ENCODE assay signal across 28 cellular contexts in genomic region chr2:158567208-158567607, GRCh38.
"Had no signal": no experiment of that assay in that cellular context is flagged by ENCODE, and none has a peak within 500 bp of the region (broad histone marks: within the 10 kb centered on the region; RNA-seq: fewer than 3 reads in every experiment).

No MANE protein-coding gene starts in this region.

- H3K27me3 ChIP-seq: adrenal gland, dorsolateral prefrontal cortex, esophagus muscularis mucosa, gastroesophageal sphincter, heart right ventricle had no signal

- H3K27ac ChIP-seq: adrenal gland, coronary artery, dorsolateral prefrontal cortex, esophagus muscularis mucosa, gastroesophageal sphincter, heart right ventricle had no signal

- ATAC-seq: activated CD4-positive, alpha-beta T cell treated with anti-CD3 and anti-CD28 coated beads for 36 hours; activated CD8-positive, alpha-beta memory T cell treated with anti-CD3 and anti-CD28 coated beads, Interleukin-2, amount 10 ng/mL, durations not matched to agents 7 days and 5 days; activated CD8-positive, alpha-beta T cell treated with anti-CD3 and anti-CD28 coated beads, Interleukin-2, amount 10 ng/mL, durations not matched to agents 7 days and 5 days; activated naive CD8-positive, alpha-beta T cell treated with anti-CD3 and anti-CD28 coated beads, Interleukin-2, amount 50 U/mL, for 24 hours; gastroesophageal sphincter; heart right ventricle; T-helper 17 cell had no signal

- H3K36me3 ChIP-seq: adrenal gland, esophagus muscularis mucosa, gastroesophageal sphincter, heart right ventricle had no signal

- H3K9me3 ChIP-seq: esophagus muscularis mucosa, gastroesophageal sphincter had no signal

- H3K4me3 ChIP-seq: adrenal gland, coronary artery, dorsolateral prefrontal cortex, esophagus muscularis mucosa, gastroesophageal sphincter, heart right ventricle had no signal

- H3K4me1 ChIP-seq: esophagus muscularis mucosa, gastroesophageal sphincter, heart right ventricle had no signal

- DNase-seq: activated CD4-positive, alpha-beta memory T cell treated with anti-CD3 and anti-CD28 coated beads for 36 hours; activated CD4-positive, alpha-beta T cell treated with anti-CD3 and anti-CD28 coated beads for 36 hours; activated CD4-positive, alpha-beta T cell treated with anti-CD3 and anti-CD28 coated beads, Interleukin-2, amount 10 ng/mL, durations not matched to agents 24 days and 14 days; activated CD4-positive, CD25-positive, alpha-beta regulatory T cell; activated CD4-positive, CD25-positive, alpha-beta regulatory T cell treated with anti-CD3 and anti-CD28 coated beads, Interleukin-2, amount 50 U/mL, for 72 hours; activated CD8-positive, alpha-beta memory T cell treated with anti-CD3 and anti-CD28 coated beads, Interleukin-2, amount 10 ng/mL, durations not matched to agents 7 days and 5 days; activated CD8-positive, alpha-beta memory T cell treated with anti-CD3 and anti-CD28 coated beads, Interleukin-2, amount 50 U/mL, for 4 hours; activated CD8-positive, alpha-beta T cell treated with anti-CD3 and anti-CD28 coated beads, Interleukin-2, amount 10 ng/mL, durations not matched to agents 7 days and 5 days; activated effector memory CD4-positive, alpha-beta T cell treated with anti-CD3 and anti-CD28 coated beads, Interleukin-2, amount 50 U/mL, for 16 hours; activated naive CD4-positive, alpha-beta T cell treated with anti-CD3 and anti-CD28 coated beads for 36 hours; activated naive CD8-positive, alpha-beta T cell treated with anti-CD3 and anti-CD28 coated beads for 36 hours; activated naive CD8-positive, alpha-beta T cell treated with anti-CD3 and anti-CD28 coated beads, Interleukin-2, amount 50 U/mL, for 24 hours; activated T-cell treated with anti-CD3 and anti-CD28 coated beads, Interleukin-2, amount 50 U/mL, for 1 hour; activated T-cell treated with anti-CD3 and anti-CD28 coated beads, Interleukin-2, amount 50 U/mL, for 48 hours; adrenal gland; amygdala; aorta; dorsolateral prefrontal cortex; effector memory CD4-positive, alpha-beta T cell; endodermal cell; foreskin melanocyte; heart right ventricle; T-helper 1 cell; T-helper 17 cell; T1000 had no signal
